ENCODE assay signal across 8 cellular contexts in genomic region chr6:16236648-16237199, GRCh38. TPM values are rescaled to one million over a fixed set of nuclear protein-coding genes. Genes with fewer than 3 reads are reported as not detected.
A peak's percentile ranks its signal among the peaks of the same experiment; 100 is the strongest.
DNase-seq lines count a peak whose midpoint lies in the region; ATAC-seq and TF ChIP-seq lines count a peak whose summit lies in the region.

No MANE protein-coding gene starts in this region.

- peak overlapping the region in 2 of 4 donors; percentile 1 to 26 for H3K4me3 ChIP-seq in sigmoid colon

- H3K9me3 ChIP-seq in sigmoid colon, result no peaks in the 10 kb centered on the region

- no peak for TF ChIP-seq EP300 in sigmoid colon (IDR thresholded peaks at IDR 0.05)

- intact Hi-C loops in sigmoid colon (cut with DNase I), result loop anchor here (5.0 kb wide), 3 partner anchors 41 to 171 kb away; no protein-coding TSS in a partner anchor

- peak; percentile 46 for ATAC-seq in GM21528 (IDR thresholded peaks at IDR 0.05; ENCODE audit: low FRiP score, unreplicated experiment)
- ATAC-seq in GM18519 (IDR thresholded peaks at IDR 0.05; ENCODE audit: low FRiP score, unreplicated experiment), result no peak

- H3K27me3 ChIP-seq in sigmoid colon, result no peaks in the 10 kb centered on the region

- no peak for TF ChIP-seq CTCF in sigmoid colon (IDR thresholded peaks at IDR 0.05)

- DNase-seq in COLO829 (ENCODE audit: low spot score) (peak; percentile 46), NCI-H69 (lab: John Stamatoyannopoulos, UW) (peak; percentile 51), epidermal melanocyte (ENCODE audit: insufficient read length, low spot score) (peak; percentile 53), sigmoid colon (peak; percentile 76), NCI-H146 (lab: John Stamatoyannopoulos, UW) (no peak)
- DNase-seq in activated CD4-positive, alpha-beta T cell treated with anti-CD3 and anti-CD28 coated beads, Interleukin-2, amount 50 U/mL, for 48 hours, result no peak

- peak overlapping the region; percentile 81 to 87 (median 82) for H3K27ac ChIP-seq in sigmoid colon

- no peaks in the 10 kb centered on the region for H3K36me3 ChIP-seq in sigmoid colon

- peaks cover 0 to 46% (median 30%) of the 10 kb centered on the region in 4 donors for H3K4me1 ChIP-seq in sigmoid colon

- 2 to 4% methylated on average over 3 of the region's 3 CpGs for WGBS in sigmoid colon, 2 donors

- no peak for TF ChIP-seq POLR2A in sigmoid colon (IDR thresholded peaks at IDR 0.05)

RNA-seq across cellular contexts. Expression of gene GMPR, which starts 1.7 kb away (rescaled TPM):
- total RNA-seq in sigmoid colon, result 10 to 100 TPM; 15.0 to 26.5 (median 18.4) TPM
- 1 to 10 TPM; 2.8 to 7.7 (median 3.0) TPM for polyA plus RNA-seq in sigmoid colon

Comparison
In these comparisons a context has a peak if more than half of its experiments do, and no peak if none do; other contexts are left out.
1. DNase-seq: peak in COLO829 (single experiment), NCI-H69 (single experiment), epidermal melanocyte (single experiment) and sigmoid colon (single experiment); none in activated CD4-positive, alpha-beta T cell treated with anti-CD3 and anti-CD28 coated beads, Interleukin-2, amount 50 U/mL, for 48 hours (0 of 2) and NCI-H146 (single experiment).